ENCODE assay signal across 10 cellular contexts in the genomic region with DNA sequence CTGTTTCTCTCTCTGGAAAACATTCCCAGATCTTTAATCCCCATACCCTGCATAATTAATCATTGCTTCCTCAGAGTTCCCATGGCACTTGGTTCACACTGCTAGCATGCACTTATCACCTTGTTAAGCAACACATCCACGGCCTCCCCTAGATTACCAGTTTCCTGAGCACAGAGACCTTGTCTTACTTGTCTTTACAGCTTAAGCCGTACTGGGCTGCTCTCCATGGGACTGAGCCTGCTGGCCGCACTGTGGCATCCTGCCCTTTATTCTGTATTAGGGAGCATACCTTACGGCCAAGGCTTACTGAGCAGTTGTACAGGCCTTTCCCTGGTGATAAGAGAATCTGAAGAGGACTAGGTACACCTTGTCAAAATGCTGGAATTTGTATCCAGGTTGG.
DNase-seq lines count a peak whose midpoint lies in the region; ATAC-seq and TF ChIP-seq lines count a peak whose summit lies in the region.
"Had no signal": no experiment of that assay in that cellular context is flagged by ENCODE, and none has a peak within 500 bp of the region (broad histone marks: within the 10 kb centered on the region; RNA-seq: fewer than 3 reads in every experiment).

No MANE protein-coding gene starts in this region.

- CTCF ChIA-PET in PC-3 (lab: Charles Lee) = interaction anchor here (0.6 to 1.2 kb wide), 3 partner anchors 47 to 82 kb away, joined by 3 to 5 read pairs (median 5); no protein-coding TSS in a partner anchor

- POLR2A ChIA-PET in PC-3 (lab: Charles Lee; ENCODE audit: unreplicated experiment) = interaction anchor here (0.6 to 1.5 kb wide), 4 partner anchors 8 to 442 kb away, joined by 3 to 4 read pairs (median 3); no protein-coding TSS in a partner anchor

- no peaks in the 10 kb centered on the region for H3K9me2 ChIP-seq in PC-3 (replicated peaks; ENCODE audit: low read length)

- no TSS peak for BruUV-seq in PC-3 (replicated peaks; lab: Mats Ljungman, UMichigan)

- H3K27ac ChIP-seq in PC-3 (ENCODE audit: low read length) (peak overlapping the region; percentile 90), subcutaneous abdominal adipose tissue (ENCODE audit: low read depth, low read length) (peak overlapping the region; percentile 90)
- H3K27ac ChIP-seq: KMS-11 had no signal

- peak overlapping the region; percentile 61 for H3K9ac ChIP-seq in PC-3 (ENCODE audit: low read length)
- peak overlapping the region in 4 of 5 donors; percentile 25 to 56 (median 28) for H3K9ac ChIP-seq in subcutaneous abdominal adipose tissue (ENCODE audit: low read length in 5 of 5)
- H3K9ac ChIP-seq: KMS-11 had no signal

- H3K27me3 ChIP-seq in PC-3 (ENCODE audit: low read length) (no peaks in the 10 kb centered on the region), subcutaneous abdominal adipose tissue (ENCODE audit: control insufficient read depth in 5 of 5, insufficient read depth in 4 of 5, low read length in 5 of 5) (no peaks in the 10 kb centered on the region)

- peaks cover 21% of the 10 kb centered on the region for H3F3A ChIP-seq in PC-3 (ENCODE audit: low read length, unreplicated experiment)

- no peaks in the 10 kb centered on the region for H3K79me2 ChIP-seq in PC-3 (ENCODE audit: low read length)

- H3K4me1 ChIP-seq in PC-3 (ENCODE audit: insufficient read depth, low read length) (peaks cover 57% of the 10 kb centered on the region), subcutaneous abdominal adipose tissue (ENCODE audit: control insufficient read depth in 5 of 5, insufficient read depth in 5 of 5, low read length in 5 of 5) (peaks cover 21 to 55% (median 42%) of the 10 kb centered on the region in 5 donors)

- H3K4me3 ChIP-seq in PC-3 (ENCODE audit: low read length) (0 out of 2 replicates have a peak overlapping the region, but pooled peaks have one; percentile 2), subcutaneous abdominal adipose tissue (ENCODE audit: low read depth in 1 of 5, low read length in 5 of 5) (no peak overlapping the region)

- 0 out of 2 replicates have a peak overlapping the region, but pooled peaks have one; percentile 9 for H2AFZ ChIP-seq in PC-3 (ENCODE audit: low read length)

- H3K36me3 ChIP-seq in PC-3 (ENCODE audit: low read depth, low read length) (no peaks in the 10 kb centered on the region), subcutaneous abdominal adipose tissue (ENCODE audit: control insufficient read depth in 5 of 5, insufficient read depth in 5 of 5, low read length in 5 of 5) (no peaks in the 10 kb centered on the region)

- no peak for TF ChIP-seq CTCF in PC-3 (conservative IDR thresholded peaks at IDR 0.05; ENCODE audit: low read depth, low read length)

- DNase-seq in PC-3 = peak; percentile 30
- DNase-seq in cerebellar cortex (ENCODE audit: low spot score) = peak; percentile 82
- peak in 1 of 2 donors; percentile 25 for DNase-seq in left colon
- no peak for DNase-seq in NOMO-1 (lab: John Stamatoyannopoulos, UW; ENCODE audit: unreplicated experiment in 2 of 2)
- DNase-seq in activated CD4-positive, alpha-beta T cell treated with anti-CD3 and anti-CD28 coated beads, Interleukin-2, amount 50 U/mL, for 48 hours = no peak
- DNase-seq in COLO829 (ENCODE audit: low spot score) = no peak
- DNase-seq: activated naive CD8-positive, alpha-beta T cell treated with anti-CD3 and anti-CD28 coated beads, Interleukin-2, amount 10 ng/mL, durations not matched to agents 7 days and 5 days had no signal

- no peaks in the 10 kb centered on the region for H4K20me1 ChIP-seq in PC-3 (ENCODE audit: low read length)

- intact Hi-C loops in PC-3 (cut with micrococcal nuclease) (no loop called here), left colon (cut with DNase I, micrococcal nuclease) (loop anchor here in 1 of 2 donors (5.0 to 10.0 kb wide), 2 partner anchors 74 to 177 kb away; no protein-coding TSS in a partner anchor)

- H3K4me2 ChIP-seq in PC-3 (ENCODE audit: low read length) = peak overlapping the region; percentile 56
- H3K4me2 ChIP-seq: KMS-11 had no signal

- ATAC-seq in PC-3 (no peak), left colon (peak; percentile 4), GM19324 (IDR thresholded peaks at IDR 0.05; ENCODE audit: low FRiP score, unreplicated experiment) (no peak)

- H3K9me3 ChIP-seq in PC-3 (ENCODE audit: low read length) = no peaks in the 10 kb centered on the region
- H3K9me3 ChIP-seq in subcutaneous abdominal adipose tissue (ENCODE audit: control insufficient read depth in 5 of 5, low read length in 5 of 5) = no peaks in the 10 kb centered on the region

Comparison
In these comparisons a context has a peak if more than half of its experiments do, and no peak if none do; other contexts are left out.
1. DNase-seq: peak in PC-3 (single experiment) and cerebellar cortex (single experiment); none in NOMO-1 (0 of 2), activated CD4-positive, alpha-beta T cell treated with anti-CD3 and anti-CD28 coated beads, Interleukin-2, amount 50 U/mL, for 48 hours (0 of 2) and COLO829 (single experiment).